In the genomic region with DNA sequence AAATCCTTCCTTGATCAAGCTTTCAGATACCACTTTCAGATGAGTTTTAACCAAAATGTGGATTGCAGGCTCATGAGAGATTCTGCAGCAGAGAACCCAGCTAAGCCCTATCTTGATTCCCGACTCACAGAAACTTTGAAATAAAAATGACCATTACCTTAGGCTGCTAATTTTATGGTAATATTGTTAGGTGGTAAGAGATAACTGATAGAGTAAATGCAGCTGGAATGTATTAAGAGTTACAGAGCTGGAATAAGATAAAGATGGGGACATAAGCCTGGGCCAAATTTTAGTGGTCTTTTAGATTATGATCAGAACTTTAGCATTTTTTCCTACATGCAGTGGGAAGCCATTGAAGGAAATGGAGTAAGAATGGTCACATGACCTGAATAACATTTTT, we compare ENCODE assay signal across 19 cellular contexts.
"Had no signal": no experiment of that assay in that cellular context is flagged by ENCODE, and none has a peak within 500 bp of the region (broad histone marks: within the 10 kb centered on the region; RNA-seq: fewer than 3 reads in every experiment).

No MANE protein-coding gene starts in this region.

- H3K27ac ChIP-seq: RWPE1 had no signal

- DNase-seq: Kasumi-1, KG1, MV-4-11, NCI-H1048, NCI-H1105, NCI-H1417, NCI-H146, NCI-H1694 treated with DMSO at 0.1 percent for 48 hours, NCI-H1930, NCI-H2081, NCI-H2107, NCI-H226, NCI-H446, NCI-H510A, NCI-H524 treated with DMSO at 0.1 percent for 48 hours, NCI-H69, NCI-H774, SHP77 had no signal
